8 cellular contexts compared by ENCODE assay signal in genomic region chr1:205301220-205301821, GRCh38. TPM values are rescaled to one million over a fixed set of nuclear protein-coding genes. Genes with fewer than 3 reads are reported as not detected.
DNase-seq lines count a peak whose midpoint lies in the region; ATAC-seq, FAIRE-seq and TF ChIP-seq lines count a peak whose summit lies in the region.

No MANE protein-coding gene starts in this region.

- peak overlapping the region in 7 of 11 experiments; percentile 16 to 56 (median 45); a peak in 12 of 22 replicates for H3K4me2 ChIP-seq in BLaER1 treated with 17β-estradiol and CSF1 and Interleukin-3, amounts not matched to agents 10 nM and 100 nM
- peak overlapping the region; percentile 1; the same call in 1 of the 2 replicates for H3K4me2 ChIP-seq in K562 (ENCODE audit: insufficient read depth, low read length)

- no peak overlapping the region for H2AFZ ChIP-seq in K562 (ENCODE audit: low read depth, low read length)

- peaks cover 0 to 8% (median 0%) of the 10 kb centered on the region in 11 experiments; a peak in 2 of 22 replicates for H3K27me3 ChIP-seq in BLaER1 treated with 17β-estradiol and CSF1 and Interleukin-3, amounts not matched to agents 10 nM and 100 nM
- H3K27me3 ChIP-seq in K562 (ENCODE audit: control insufficient read depth in 2 of 2, insufficient read depth in 2 of 2, low read length in 2 of 2), result peaks cover 13 to 47% of the 10 kb centered on the region in 2 experiments; a peak in 4 of 5 replicates

- TF ChIP-seq EP300 in K562 (IDR thresholded peaks at IDR 0.05; ENCODE audit: low read length), result no peak

- no peaks in the 10 kb centered on the region for H3K9me3 ChIP-seq in BLaER1 treated with 17β-estradiol and CSF1 and Interleukin-3, amounts not matched to agents 10 nM and 100 nM (replicated peaks in 1 of 11)
- no peaks in the 10 kb centered on the region for H3K9me3 ChIP-seq in K562 (replicated peaks; ENCODE audit: control insufficient read depth, insufficient read depth, low read depth, low read length)

- CTCF ChIA-PET in K562 (lab: Yijun Ruan, JAX; ENCODE audit: low intra/inter-chr PET ratio), result no interaction called here

- peak; percentile 96 for DNase-seq in M059J (ENCODE audit: low read depth)
- DNase-seq in K562 (ENCODE audit: extremely low read depth in 1 of 4, low spot score in 3 of 4), result no peak
- DNase-seq in left kidney (ENCODE audit: low read depth, low spot score), result peak; percentile 98
- no peak for DNase-seq in HPDE6-E6E7 (ENCODE audit: extremely low spot score)
- DNase-seq in GM19238 (ENCODE audit: insufficient read length, low spot score), result no peak
- no peak for DNase-seq in lower leg skin (ENCODE audit: low spot score in 2 of 2)
- DNase-seq in midbrain (lab: John Stamatoyannopoulos, UW), result no peak

- TF ChIP-seq CTCF in K562 (IDR thresholded peaks at IDR 0.05 in 2 of 3, conservative IDR thresholded peaks at IDR 0.05 in 1 of 3; ENCODE audit: insufficient read depth in 2 of 3, low read depth in 1 of 3, low read length in 3 of 3), result no peak
- TF ChIP-seq CTCF in lower leg skin (IDR thresholded peaks at IDR 0.05), result no peak

- no peak for FAIRE-seq in K562 (lab: Jason Lieb, UNC)

- peaks cover 16 to 43% (median 29%) of the 10 kb centered on the region in 10 experiments for H3K4me1 ChIP-seq in BLaER1 treated with 17β-estradiol and CSF1 and Interleukin-3, amounts not matched to agents 10 nM and 100 nM
- H3K4me1 ChIP-seq in K562 (replicated peaks in 1 of 2; ENCODE audit: control insufficient read depth in 2 of 2, insufficient read depth in 2 of 2, low read length in 2 of 2), result peaks cover 6 to 15% of the 10 kb centered on the region in 2 experiments; a peak in 3 of 5 replicates

- H3K36me3 ChIP-seq in BLaER1 treated with 17β-estradiol and CSF1 and Interleukin-3, amounts not matched to agents 10 nM and 100 nM, result peaks cover 0 to 30% (median 0%) of the 10 kb centered on the region in 11 experiments; a peak in 3 of 22 replicates
- no peaks in the 10 kb centered on the region for H3K36me3 ChIP-seq in K562 (ENCODE audit: control insufficient read depth, insufficient read depth, low read length)

- POLR2A ChIA-PET in K562 (lab: Yijun Ruan, JAX), result interaction anchor here (0.6 kb wide), 2 partner anchors 29 to 130 kb away, joined by 3 to 4 read pairs; no protein-coding TSS in a partner anchor

- H4K20me1 ChIP-seq in BLaER1 treated with 17β-estradiol and CSF1 and Interleukin-3, amounts not matched to agents 10 nM and 100 nM, result peaks cover 0 to 10% (median 0%) of the 10 kb centered on the region in 11 experiments; a peak in 3 of 22 replicates
- H4K20me1 ChIP-seq in K562 (replicated peaks; ENCODE audit: control insufficient read depth, insufficient read depth, low read length), result no peaks in the 10 kb centered on the region; the same call in 1 of the 2 replicates

- ATAC-seq in K562, result no peak; the same call in 2 of the 3 replicates

- TF ChIP-seq RAD21 in K562 (CRISPR knock-in tag; conservative IDR thresholded peaks at IDR 0.05 in 1 of 2, IDR thresholded peaks at IDR 0.05 in 1 of 2), result no peak

- H3K27ac ChIP-seq in BLaER1 treated with 17β-estradiol and CSF1 and Interleukin-3, amounts not matched to agents 10 nM and 100 nM, result no peak overlapping the region
- no peak overlapping the region for H3K27ac ChIP-seq in K562 (ENCODE audit: extremely low read depth, low read depth, low read length)

- no TSS peak for BruUV-seq in K562 (replicated peaks; lab: Mats Ljungman, UMichigan)

- no peaks in the 10 kb centered on the region for H3K79me2 ChIP-seq in K562 (ENCODE audit: control insufficient read depth, insufficient read depth, low read length)

- no peak overlapping the region for H3K9ac ChIP-seq in BLaER1 treated with 17β-estradiol and CSF1 and Interleukin-3, amounts not matched to agents 10 nM and 100 nM
- H3K9ac ChIP-seq in K562 (ENCODE audit: insufficient read depth in 1 of 2, low read depth in 2 of 2, low read length in 2 of 2), result peak overlapping the region in 1 of 2 experiments; percentile 28; a peak in 1 of 4 replicates

- no peak overlapping the region for H3K4me3 ChIP-seq in BLaER1 treated with 17β-estradiol and CSF1 and Interleukin-3, amounts not matched to agents 10 nM and 100 nM
- H3K4me3 ChIP-seq in K562, result no peak overlapping the region
- no peak overlapping the region for H3K4me3 ChIP-seq in lower leg skin (ENCODE audit: low read depth, poor library complexity, severe bottlenecking)

- no peak for TF ChIP-seq POLR2A in K562 (conservative IDR thresholded peaks at IDR 0.05)
- no peak for TF ChIP-seq POLR2A in lower leg skin (IDR thresholded peaks at IDR 0.05)

- H3K9me1 ChIP-seq in K562 (ENCODE audit: control insufficient read depth, insufficient read depth, low read length), result no peaks in the 10 kb centered on the region

- in situ Hi-C loops in K562 (cut with MboI), result no loop called here

- intact Hi-C loops in K562 (cut with micrococcal nuclease) (no loop called here), lower leg skin (cut with DNase I; ENCODE audit: low total_unique reads) (no loop called here)

- WGBS in K562 (ENCODE audit: insufficient coverage, low coverage, missing lambda C conversion rate), result 26% methylated on average over 14 of the region's 14 CpGs
- WGBS in lower leg skin, 2 donors, result 46 to 53% methylated on average over 13 to 14 of the region's 14 CpGs

TF ChIP-seq in K562, 482 proteins besides CTCF, POLR2A, EP300 and RAD21:
- TF ChIP-seq BHLHE40 (IDR thresholded peaks at IDR 0.05; ENCODE audit: low read length) (0 out of 2 replicates have a peak, but pooled peaks have one; percentile 16), ZBTB34 (CRISPR knock-in tag; IDR thresholded peaks at IDR 0.05) (no peak)

RNA-seq across cellular contexts. Expression of gene NUAK2, which starts 20.2 kb away (rescaled TPM):
- 6.7 and 8.4 TPM in 2 replicates for total RNA-seq in M059J (2014; rRNA removed; shearing (Covaris generic))
- 0.40 and 0.90 TPM in 2 replicates for total RNA-seq in K562 (2011; cell fraction: chromatin; rRNA removed; ENCODE audit: low replicate concordance)
- 0.39 and 0.83 TPM in 2 replicates for total RNA-seq in K562 (2011; cell fraction: nucleolus; rRNA removed)
- 0.23 and 0.73 TPM in 2 replicates for total RNA-seq in K562 (2011; cell fraction: nucleoplasm; rRNA removed)
- 0.05 and 0.29 TPM in 2 replicates for total RNA-seq in K562 (2014; rRNA removed)
- total RNA-seq in K562 (2014; rRNA removed; fragmentation: Illumina TruSeq; extraction: Trizol), result 0.13 and 0.18 TPM in 2 replicates
- total RNA-seq in K562 (2015; rRNA removed; fragmentation: Illumina TruSeq; extraction: Trizol), result 0.14 and 0.15 TPM in 2 replicates
- 0.44 and 0.47 TPM in 2 replicates for total RNA-seq in K562 (2021)
- 0.11 and 0.68 TPM in 2 replicates for polyA plus RNA-seq in K562 (2011; rRNA removed)
- 0.19 and 0.37 TPM in 2 replicates for polyA plus RNA-seq in K562 (2011; cell fraction: cytosol; rRNA removed)
- 0.41 and 0.49 TPM in 2 replicates for polyA plus RNA-seq in K562 (2011; cell fraction: nucleus; rRNA removed)
- 0.20 and 0.60 TPM in 2 replicates for polyA plus RNA-seq in K562 (2012)
- 0.27 and 0.33 TPM in 2 replicates for polyA plus RNA-seq in K562 (2014; fragmentation: Illumina TruSeq; extraction: Trizol)
- polyA plus RNA-seq in K562 (2014; fragmentation: Nextera tagmentation; extraction: Ambion mirVana), result under 1 TPM; 0.04 to 0.10 TPM
- 0.19 and 0.45 TPM in 2 replicates for polyA plus RNA-seq in K562 (2014; rRNA removed)
- 0.28 and 0.39 TPM in 2 replicates for polyA minus RNA-seq in K562 (2011; rRNA and poly(A)+ RNA removed)
- 0.48 and 0.64 TPM in 2 replicates for polyA minus RNA-seq in K562 (2011; cell fraction: cytosol; rRNA and poly(A)+ RNA removed)
- polyA minus RNA-seq in K562 (2011; cell fraction: nucleus; rRNA and poly(A)+ RNA removed), result 0.54 and 0.78 TPM in 2 replicates
- total RNA-seq in lower leg skin, result 10 to 100 TPM; 31.9 to 39.2 (median 32.3) TPM

RNA-seq across cellular contexts. Expression of gene KLHDC8A, which starts 55.4 kb away (rescaled TPM):
- total RNA-seq in M059J (2014; rRNA removed; shearing (Covaris generic)), result not detected in 2 replicates
- total RNA-seq in K562 (2011; cell fraction: chromatin; rRNA removed; ENCODE audit: low replicate concordance), result not detected in 2 replicates
- 0.13 TPM in 1 of 2 replicates, not detected in the other for total RNA-seq in K562 (2011; cell fraction: nucleolus; rRNA removed)
- not detected in 2 replicates for total RNA-seq in K562 (2011; cell fraction: nucleoplasm; rRNA removed)
- 0.24 and 0.54 TPM in 2 replicates for total RNA-seq in K562 (2014; rRNA removed)
- not detected in 2 replicates for total RNA-seq in K562 (2014; rRNA removed; fragmentation: Illumina TruSeq; extraction: Trizol)
- not detected in 2 replicates for total RNA-seq in K562 (2015; rRNA removed; fragmentation: Illumina TruSeq; extraction: Trizol)
- total RNA-seq in K562 (2021), result 0.04 and 0.16 TPM in 2 replicates
- polyA plus RNA-seq in K562 (2011; rRNA removed), result 0.03 TPM in 1 of 2 replicates, not detected in the other
- polyA plus RNA-seq in K562 (2011; cell fraction: cytosol; rRNA removed), result 0.07 TPM in 1 of 2 replicates, not detected in the other
- not detected in 2 replicates for polyA plus RNA-seq in K562 (2011; cell fraction: nucleus; rRNA removed)
- polyA plus RNA-seq in K562 (2012), result 0.13 and 0.30 TPM in 2 replicates
- not detected in 2 replicates for polyA plus RNA-seq in K562 (2014; fragmentation: Illumina TruSeq; extraction: Trizol)
- polyA plus RNA-seq in K562 (2014; fragmentation: Nextera tagmentation; extraction: Ambion mirVana), result under 1 TPM in 1 of 2 experiments, not detected in 1; 0.01 TPM
- not detected in 2 replicates for polyA plus RNA-seq in K562 (2014; rRNA removed)
- polyA minus RNA-seq in K562 (2011; rRNA and poly(A)+ RNA removed), result not detected in 2 replicates
- not detected in 2 replicates for polyA minus RNA-seq in K562 (2011; cell fraction: cytosol; rRNA and poly(A)+ RNA removed)
- polyA minus RNA-seq in K562 (2011; cell fraction: nucleus; rRNA and poly(A)+ RNA removed), result not detected in 2 replicates
- total RNA-seq in lower leg skin, result under 1 TPM in 1 of 4 donors, not detected in 3; 0.30 TPM

Comparison
In these comparisons a context has a peak if more than half of its experiments do, and no peak if none do; other contexts are left out.
1. DNase-seq: peak in M059J (single experiment) and left kidney (single experiment); none in K562 (0 of 4), HPDE6-E6E7 (single experiment), GM19238 (single experiment), lower leg skin (0 of 2) and midbrain (single experiment).